1 cellular context compared by ENCODE assay signal in the genomic region with DNA sequence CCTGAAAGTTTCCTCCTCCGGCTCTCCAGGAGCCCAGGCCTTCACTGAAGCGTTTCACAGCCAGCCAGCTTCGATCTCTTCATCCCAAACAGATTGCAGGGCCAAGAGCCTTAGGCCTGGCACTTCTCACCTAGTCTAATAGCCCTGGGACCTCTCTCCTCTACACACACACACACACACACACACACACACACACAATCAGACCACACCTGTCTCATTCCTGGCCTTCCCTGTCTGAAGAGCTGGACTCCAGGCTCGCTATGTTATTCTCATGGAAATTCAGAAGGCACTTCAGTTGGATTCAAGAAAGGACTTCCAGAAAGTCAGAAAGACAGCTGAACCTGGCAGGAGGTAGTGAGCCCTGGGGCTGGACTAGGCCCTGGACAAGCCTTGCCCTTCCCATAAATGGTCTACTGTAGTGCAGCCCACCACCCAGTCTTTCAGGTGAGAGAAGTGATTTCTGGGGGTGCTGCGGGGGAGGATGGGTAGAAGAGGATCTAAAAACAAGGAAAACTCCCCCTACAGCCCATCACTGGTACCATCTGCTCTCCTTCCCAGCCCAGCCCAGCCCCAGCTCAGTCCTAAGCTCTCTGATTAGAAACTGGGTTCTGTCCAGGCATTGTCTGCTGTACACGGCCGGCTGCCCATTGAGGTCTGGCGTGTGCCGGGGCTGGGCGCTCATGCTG.
TF ChIP-seq lines count a peak whose summit lies in the region.

No MANE protein-coding gene starts in this region.

TF ChIP-seq in HepG2, 621 proteins besides CTCF, POLR2A, EP300 and RAD21 (continued from another document):
- TF ChIP-seq, protein P1, sequence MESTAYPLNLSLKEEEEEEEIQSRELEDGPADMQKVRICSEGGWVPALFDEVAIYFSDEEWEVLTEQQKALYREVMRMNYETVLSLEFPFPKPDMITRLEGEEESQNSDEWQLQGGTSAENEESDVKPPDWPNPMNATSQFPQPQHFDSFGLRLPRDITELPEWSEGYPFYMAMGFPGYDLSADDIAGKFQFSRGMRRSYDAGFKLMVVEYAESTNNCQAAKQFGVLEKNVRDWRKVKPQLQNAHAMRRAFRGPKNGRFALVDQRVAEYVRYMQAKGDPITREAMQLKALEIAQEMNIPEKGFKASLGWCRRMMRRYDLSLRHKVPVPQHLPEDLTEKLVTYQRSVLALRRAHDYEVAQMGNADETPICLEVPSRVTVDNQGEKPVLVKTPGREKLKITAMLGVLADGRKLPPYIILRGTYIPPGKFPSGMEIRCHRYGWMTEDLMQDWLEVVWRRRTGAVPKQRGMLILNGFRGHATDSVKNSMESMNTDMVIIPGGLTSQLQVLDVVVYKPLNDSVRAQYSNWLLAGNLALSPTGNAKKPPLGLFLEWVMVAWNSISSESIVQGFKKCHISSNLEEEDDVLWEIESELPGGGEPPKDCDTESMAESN (CRISPR knock-in tag; conservative IDR thresholded peaks at IDR 0.05): 0 out of 2 replicates have a peak, but pooled peaks have one; percentile 27
